Comparison of ENCODE assay signal across 17 cellular contexts in genomic region chr21:29218749-29219148, GRCh38.
A peak's percentile ranks its signal among the peaks of the same experiment; 100 is the strongest.
DNase-seq lines count a peak whose midpoint lies in the region; ATAC-seq and TF ChIP-seq lines count a peak whose summit lies in the region.
"Had no signal": no experiment of that assay in that cellular context is flagged by ENCODE, and none has a peak within 500 bp of the region (broad histone marks: within the 10 kb centered on the region; RNA-seq: fewer than 3 reads in every experiment).

No MANE protein-coding gene starts in this region.

- intact Hi-C loops in Right ventricle myocardium superior (cut with DNase I), result no loop called here
- intact Hi-C loops in left ventricle myocardium inferior (cut with micrococcal nuclease), result no loop called here
- intact Hi-C loops in left colon (cut with DNase I, micrococcal nuclease), result no loop called here
- intact Hi-C loops in thyroid gland (cut with DNase I), result no loop called here

- H3K9me3 ChIP-seq in left ventricle myocardium inferior (replicated peaks), result no peaks in the 10 kb centered on the region
- no peaks in the 10 kb centered on the region for H3K9me3 ChIP-seq in thyroid gland
- H3K9me3 ChIP-seq: gastrocnemius medialis, stomach had no signal

- H3K27me3 ChIP-seq in left ventricle myocardium inferior (ENCODE audit: low read depth) (no peaks in the 10 kb centered on the region), thyroid gland (no peaks in the 10 kb centered on the region)
- H3K27me3 ChIP-seq: gastrocnemius medialis, stomach had no signal

- DNase-seq in Right ventricle myocardium superior (no peak), left ventricle myocardium inferior (no peak), left colon (no peak), NCI-H1436 treated with DMSO at 0.1 percent for 48 hours (lab: John Stamatoyannopoulos, UW) (no peak), thyroid gland (no peak), glomerular visceral epithelial cell (ENCODE audit: extremely low spot score) (no peak)
- DNase-seq: endodermal cell, gastrocnemius medialis, NCI-H2171 treated with DMSO at 0.1 percent for 48 hours, nephron progenitor cell, retina, SHP77, stomach, T-helper 2 cell had no signal

- ATAC-seq in Right ventricle myocardium superior (ENCODE audit: poor library complexity), result peak; percentile 15
- ATAC-seq in left colon, result peak; percentile 86
- no peak for ATAC-seq in HG02981 (IDR thresholded peaks at IDR 0.05; ENCODE audit: unreplicated experiment)
- ATAC-seq: activated CD4-positive, CD25-positive, alpha-beta regulatory T cell treated with anti-CD3 and anti-CD28 coated beads, Interleukin-2, amount 50 U/mL, for 24 hours had no signal

- H3K4me3 ChIP-seq in left ventricle myocardium inferior (no peak overlapping the region), thyroid gland (replicated peaks in 1 of 3) (no peak overlapping the region)
- H3K4me3 ChIP-seq: gastrocnemius medialis, stomach had no signal

- H3K36me3 ChIP-seq in left ventricle myocardium inferior, result no peaks in the 10 kb centered on the region
- no peaks in the 10 kb centered on the region for H3K36me3 ChIP-seq in thyroid gland
- H3K36me3 ChIP-seq: gastrocnemius medialis, stomach had no signal

- H3K27ac ChIP-seq in left ventricle myocardium inferior (replicated peaks) (no peak overlapping the region), VCaP (peak overlapping the region; percentile 100), thyroid gland (no peak overlapping the region)
- H3K27ac ChIP-seq: gastrocnemius medialis had no signal

- 77 to 96% methylated on average over 1 of the region's 1 CpG for WGBS in thyroid gland, 2 donors

- TF ChIP-seq CTCF in left ventricle myocardium inferior (IDR thresholded peaks at IDR 0.05; ENCODE audit: borderline replicate concordance) (no peak), VCaP (conservative IDR thresholded peaks at IDR 0.05) (no peak), thyroid gland (IDR thresholded peaks at IDR 0.05) (no peak)

- H3K4me1 ChIP-seq in left ventricle myocardium inferior, result peaks cover 6% of the 10 kb centered on the region
- H3K4me1 ChIP-seq in thyroid gland, result no peaks in the 10 kb centered on the region
- H3K4me1 ChIP-seq: gastrocnemius medialis had no signal

- no peak for TF ChIP-seq POLR2A in thyroid gland (IDR thresholded peaks at IDR 0.05)
